Comparison of ENCODE assay signal across 1 cellular context in genomic region chr16:47359478-47359877, GRCh38.
TF ChIP-seq lines count a peak whose summit lies in the region.

No MANE protein-coding gene starts in this region.

TF ChIP-seq in GM23338, 12 proteins besides CTCF, POLR2A, EP300 and RAD21 (continued from another document):
- TF ChIP-seq ZNF462 (CRISPR knock-in tag; IDR thresholded peaks at IDR 0.05) (no peak), CREB1 (CRISPR knock-in tag; IDR thresholded peaks at IDR 0.05; ENCODE audit: low read depth) (no peak), NANOG (IDR thresholded peaks at IDR 0.05; ENCODE audit: borderline replicate concordance) (no peak), POLR2AphosphoS5 (IDR thresholded peaks at IDR 0.05; ENCODE audit: low read depth) (no peak), REST (IDR thresholded peaks at IDR 0.05; ENCODE audit: unreplicated experiment) (no peak), ZNF114 (CRISPR knock-in tag; IDR thresholded peaks at IDR 0.05) (no peak), ETS1 (IDR thresholded peaks at IDR 0.05) (no peak), EZH2phosphoT487 (IDR thresholded peaks at IDR 0.05; ENCODE audit: unreplicated experiment) (no peak), EZH2 (IDR thresholded peaks at IDR 0.05; ENCODE audit: low read depth, unreplicated experiment) (no peak)
